Comparison of ENCODE assay signal across 10 cellular contexts in the genomic region with DNA sequence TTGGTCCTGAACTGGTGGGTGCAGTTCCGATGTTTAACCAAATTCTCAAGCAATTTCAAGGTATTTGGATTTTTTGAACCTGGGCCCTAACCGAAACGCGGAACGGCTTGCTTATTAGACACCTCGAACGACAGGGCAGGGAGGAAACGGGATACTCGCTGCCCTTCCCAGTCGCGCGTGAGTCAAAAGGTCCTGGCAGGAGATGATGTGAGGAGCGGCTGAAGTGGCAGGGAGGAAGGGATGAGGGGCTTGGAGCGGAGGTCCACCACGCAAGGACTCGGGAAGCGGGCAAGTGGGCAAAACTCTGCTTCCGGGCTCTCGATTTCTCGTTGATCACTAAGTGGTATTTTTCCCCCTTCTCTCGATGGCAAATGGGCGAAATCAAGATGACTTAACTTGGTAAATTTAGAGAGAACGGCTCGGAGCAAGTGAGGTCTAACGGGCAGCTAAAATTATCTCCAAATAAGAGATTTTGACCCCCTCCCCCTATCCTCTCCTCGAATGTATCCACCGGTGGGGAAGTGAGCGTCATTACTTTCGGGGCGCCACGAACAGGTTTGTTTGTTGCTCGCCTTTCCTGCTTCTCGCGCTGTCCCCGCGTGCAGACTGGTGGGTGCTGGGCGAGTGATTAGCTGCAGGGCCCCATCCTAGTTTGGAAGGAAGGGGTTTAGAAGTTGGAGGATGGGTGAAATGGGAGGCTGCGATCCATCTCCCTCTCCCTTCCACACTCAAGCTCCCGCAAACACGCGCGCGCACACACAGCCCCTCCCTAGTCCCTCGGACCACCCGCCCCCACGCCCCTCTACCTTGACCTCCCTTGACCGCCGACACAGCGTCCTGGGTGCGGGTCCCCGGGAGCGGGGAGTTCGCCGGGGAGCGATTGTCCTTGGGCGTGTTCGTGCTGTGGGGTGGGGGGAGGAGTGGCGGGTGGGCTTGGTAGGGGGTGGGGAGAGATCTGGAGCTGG. TPM values are rescaled to one million over a fixed set of nuclear protein-coding genes. Genes with fewer than 3 reads are reported as not detected.
DNase-seq lines count a peak whose midpoint lies in the region; ATAC-seq and TF ChIP-seq lines count a peak whose summit lies in the region.
"Had no signal": no experiment of that assay in that cellular context is flagged by ENCODE, and none has a peak within 500 bp of the region (broad histone marks: within the 10 kb centered on the region; RNA-seq: fewer than 3 reads in every experiment).

No MANE protein-coding gene starts in this region.

- ATAC-seq in heart left ventricle, result no peak
- no peak for ATAC-seq in Right ventricle myocardium superior (ENCODE audit: poor library complexity)
- no peak for ATAC-seq in natural killer cell treated with Interleukin-12 subunit alpha and Interleukin-12 subunit beta and Interleukin-15 and Interleukin-18, amount 100 ng/mL, for 72 hours
- ATAC-seq in omental fat pad (ENCODE audit: low FRiP score), result no peak

- H3K4me3 Mint-ChIP-seq in nephron progenitor cell, result peak overlapping the region; percentile 93
- no peak overlapping the region for H3K4me3 Mint-ChIP-seq in natural killer cell treated with Interleukin-12 subunit alpha and Interleukin-12 subunit beta and Interleukin-15 and Interleukin-18, amount 100 ng/mL, for 72 hours

- H3K27ac ChIP-seq in heart left ventricle (peak overlapping the region in 1 of 12 donors; percentile 25), vagina (peak overlapping the region; percentile 58)

- H3K9me3 Mint-ChIP-seq in nephron progenitor cell, result no peaks in the 10 kb centered on the region
- H3K9me3 Mint-ChIP-seq in natural killer cell treated with Interleukin-12 subunit alpha and Interleukin-12 subunit beta and Interleukin-15 and Interleukin-18, amount 100 ng/mL, for 72 hours, result no peaks in the 10 kb centered on the region

- H3K4me3 ChIP-seq in heart left ventricle, result peak overlapping the region in 11 of 12 donors; percentile 45 to 72 (median 60)
- no peak overlapping the region for H3K4me3 ChIP-seq in epithelial cell of esophagus (ENCODE audit: low read length)
- H3K4me3 ChIP-seq in vagina, result peak overlapping the region; percentile 56 to 69

- peaks cover 9 to 72% (median 39%) of the 10 kb centered on the region in 9 donors for H3K27me3 ChIP-seq in heart left ventricle
- no peaks in the 10 kb centered on the region for H3K27me3 ChIP-seq in vagina

- intact Hi-C loops in heart left ventricle (cut with DNase I), result loop anchor here in 6 of 10 donors (2.0 to 10.0 kb wide), 8 partner anchors 76 to 614 kb away; no protein-coding TSS in a partner anchor
- intact Hi-C loops in Right ventricle myocardium superior (cut with DNase I), result loop anchor here (10.0 kb wide), 1 partner anchor 214 kb away; no protein-coding TSS in a partner anchor
- intact Hi-C loops in vagina (cut with DNase I), result no loop called here

- H3K4me1 Mint-ChIP-seq in nephron progenitor cell, result peaks cover 43% of the 10 kb centered on the region
- peaks cover 0 to 3% of the 10 kb centered on the region in 2 donors for H3K4me1 Mint-ChIP-seq in natural killer cell treated with Interleukin-12 subunit alpha and Interleukin-12 subunit beta and Interleukin-15 and Interleukin-18, amount 100 ng/mL, for 72 hours (ENCODE audit: low read depth in 2 of 2)

- H3K4me1 ChIP-seq in heart left ventricle, result peaks cover 0 to 53% (median 19%) of the 10 kb centered on the region in 12 donors
- peaks cover 64% of the 10 kb centered on the region for H3K4me1 ChIP-seq in vagina

- H3K9me3 ChIP-seq in heart left ventricle, result no peaks in the 10 kb centered on the region
- no peaks in the 10 kb centered on the region for H3K9me3 ChIP-seq in vagina

- 3 to 7% (median 5%) methylated on average over 44 to 58 of the region's 58 CpGs for WGBS in heart left ventricle, 4 donors

- TF ChIP-seq CTCF in heart left ventricle (IDR thresholded peaks at IDR 0.05) (no peak), epithelial cell of esophagus (IDR thresholded peaks at IDR 0.05; ENCODE audit: insufficient read depth, low read depth, low read length, missing control alignments) (no peak), nephron progenitor cell (IDR thresholded peaks at IDR 0.05) (no peak), vagina (IDR thresholded peaks at IDR 0.05) (no peak), omental fat pad (IDR thresholded peaks at IDR 0.05) (no peak)

- peaks cover 46% of the 10 kb centered on the region for H3K27me3 Mint-ChIP-seq in nephron progenitor cell (ENCODE audit: low read depth, poor library complexity)
- peaks cover 35 to 37% of the 10 kb centered on the region in 2 donors for H3K27me3 Mint-ChIP-seq in natural killer cell treated with Interleukin-12 subunit alpha and Interleukin-12 subunit beta and Interleukin-15 and Interleukin-18, amount 100 ng/mL, for 72 hours

- H3K36me3 ChIP-seq in heart left ventricle, result no peaks in the 10 kb centered on the region
- H3K36me3 ChIP-seq in vagina, result no peaks in the 10 kb centered on the region

- TF ChIP-seq POLR2A in heart left ventricle (IDR thresholded peaks at IDR 0.05) (no peak), vagina (IDR thresholded peaks at IDR 0.05) (no peak)

- H3K36me3 Mint-ChIP-seq in nephron progenitor cell (ENCODE audit: low read depth), result no peaks in the 10 kb centered on the region
- no peaks in the 10 kb centered on the region for H3K36me3 Mint-ChIP-seq in natural killer cell treated with Interleukin-12 subunit alpha and Interleukin-12 subunit beta and Interleukin-15 and Interleukin-18, amount 100 ng/mL, for 72 hours

- H3K27ac Mint-ChIP-seq in nephron progenitor cell, result no peak overlapping the region
- H3K27ac Mint-ChIP-seq in natural killer cell treated with Interleukin-12 subunit alpha and Interleukin-12 subunit beta and Interleukin-15 and Interleukin-18, amount 100 ng/mL, for 72 hours, result no peak overlapping the region

- DNase-seq in heart left ventricle (no peak), Right ventricle myocardium superior (no peak), epithelial cell of esophagus (ENCODE audit: low read depth) (peak; percentile 9), nephron progenitor cell (no peak), vagina (ENCODE audit: extremely low spot score in 2 of 2) (no peak), T1000 (lab: John Stamatoyannopoulos, UW) (no peak), omental fat pad (ENCODE audit: low spot score) (no peak)
- no peak for DNase-seq in natural killer cell treated with Interleukin-12 subunit alpha and Interleukin-12 subunit beta and Interleukin-15 and Interleukin-18, amount 100 ng/mL, for 72 hours (ENCODE audit: low spot score)
- DNase-seq: activated naive CD4-positive, alpha-beta T cell; NCI-H187 treated with DMSO at 0.1 percent for 48 hours had no signal

RNA-seq across cellular contexts. Expression of a gene that starts 1.0 kb away (rescaled TPM):
- total RNA-seq in heart left ventricle (1 to 10 TPM in 2 of 9 donors, under 1 TPM in 7; 0.26 to 1.7 (median 0.63) TPM), Right ventricle myocardium superior (1.1 TPM), vagina (1.7 TPM), omental fat pad (not detected)
- polyA plus RNA-seq in heart left ventricle, result 1 to 10 TPM in 1 of 2 donors, under 1 TPM in 1; 0.35 to 1.1 TPM
- total RNA-seq in natural killer cell treated with Interleukin-12 subunit alpha and Interleukin-12 subunit beta and Interleukin-15 and Interleukin-18, amount 100 ng/mL, for 72 hours, result not detected
